ENCODE assay signal across 7 cellular contexts in the genomic region with DNA sequence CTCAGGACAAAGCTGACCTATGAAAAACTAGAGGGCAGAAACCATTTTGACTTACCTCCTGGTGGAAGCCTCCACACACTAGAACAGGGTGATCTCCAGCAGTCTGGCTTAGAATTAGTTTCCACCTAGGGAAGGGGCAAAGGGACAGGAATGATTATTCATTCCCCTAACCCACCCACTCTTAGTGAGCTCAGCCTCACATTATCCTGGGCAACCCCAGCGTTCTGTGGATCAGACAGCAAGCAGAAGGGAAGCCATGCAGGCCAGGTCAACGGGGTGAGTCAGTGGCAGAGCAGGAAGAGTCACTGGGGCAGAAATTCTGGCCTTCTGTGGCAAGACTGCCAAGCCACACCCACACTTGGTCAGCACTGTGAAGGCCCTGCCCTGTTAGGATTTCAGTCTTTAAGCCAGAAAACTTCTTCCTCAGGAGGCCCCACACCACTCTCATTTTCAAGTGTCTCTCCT. TPM values are rescaled to one million over a fixed set of nuclear protein-coding genes. Genes with fewer than 3 reads are reported as not detected.
A peak's percentile ranks its signal among the peaks of the same experiment; 100 is the strongest.
DNase-seq lines count a peak whose midpoint lies in the region; ATAC-seq and TF ChIP-seq lines count a peak whose summit lies in the region.

No MANE protein-coding gene starts in this region.

- DNase-seq in UCSD-AML1 (lab: John Stamatoyannopoulos, UW; ENCODE audit: unreplicated experiment) (peak; percentile 66), fibroblast of villous mesenchyme (ENCODE audit: low read depth) (peak; percentile 88), occipital lobe (lab: John Stamatoyannopoulos, UW) (peak; percentile 34), SHP77 (lab: John Stamatoyannopoulos, UW) (no peak), NCI-H128 (lab: John Stamatoyannopoulos, UW; ENCODE audit: unreplicated experiment) (no peak)

- peak; percentile 2 for TF ChIP-seq CTCF in GM12873 (IDR thresholded peaks at IDR 0.05; ENCODE audit: insufficient read depth, low read depth, low read length, missing control alignments)
- TF ChIP-seq CTCF in fibroblast of villous mesenchyme (IDR thresholded peaks at IDR 0.05; ENCODE audit: insufficient read depth, low read depth, low read length), result no peak

- peak; percentile 78 for ATAC-seq in HG03460 (IDR thresholded peaks at IDR 0.05; ENCODE audit: unreplicated experiment)

- H3K4me3 ChIP-seq in fibroblast of villous mesenchyme (ENCODE audit: low read depth, low read length), result peak overlapping the region; percentile 37

RNA-seq across cellular contexts. Expression of gene NUMA1, which starts 10.5 kb away (rescaled TPM):
- total RNA-seq in fibroblast of villous mesenchyme (158 and 169 TPM in 2 replicates), occipital lobe (129 TPM)

RNA-seq across cellular contexts. Expression of gene LRRC51, which starts 10.8 kb away (rescaled TPM):
- total RNA-seq in fibroblast of villous mesenchyme (4.3 and 5.5 TPM in 2 replicates), occipital lobe (11.4 TPM)

RNA-seq across cellular contexts. Expression of gene LAMTOR1, which starts 33.3 kb away (rescaled TPM):
- total RNA-seq in fibroblast of villous mesenchyme, result 155 and 174 TPM in 2 replicates
- 41.0 TPM for total RNA-seq in occipital lobe

RNA-seq across cellular contexts. Expression of gene TOMT, which starts 35.9 kb away (rescaled TPM):
- total RNA-seq in fibroblast of villous mesenchyme (not detected in 2 replicates), occipital lobe (not detected)

RNA-seq across cellular contexts. Expression of gene ANAPC15, which starts 42.7 kb away (rescaled TPM):
- total RNA-seq in fibroblast of villous mesenchyme (32.8 and 48.3 TPM in 2 replicates), occipital lobe (11.7 TPM)

Comparison
In these comparisons a context has a peak if more than half of its experiments do, and no peak if none do; other contexts are left out.
1. DNase-seq: peak in UCSD-AML1 (single experiment), fibroblast of villous mesenchyme (single experiment) and occipital lobe (single experiment); none in SHP77 (0 of 2) and NCI-H128 (single experiment).